24 cellular contexts compared by ENCODE assay signal in genomic region chr15:85988741-85989140, GRCh38.
"Had no signal": no experiment of that assay in that cellular context is flagged by ENCODE, and none has a peak within 500 bp of the region (broad histone marks: within the 10 kb centered on the region; RNA-seq: fewer than 3 reads in every experiment).

No MANE protein-coding gene starts in this region.

- H3K4me1 ChIP-seq: esophagus squamous epithelium, gastroesophageal sphincter, neural progenitor cell, right atrium auricular region, sigmoid colon, stomach had no signal

- DNase-seq: dermis blood vessel endothelial cell; esophagus squamous epithelium; foreskin fibroblast; glutamatergic neuron; immature natural killer cell; kidney; left cardiac atrium; left ventricle myocardium superior; mesenchymal stem cell; midbrain; nucleus accumbens; ovary; sigmoid colon; stimulated activated CD4-positive, alpha-beta T cell treated with anti-CD3 and anti-CD28 coated beads, Interleukin-2, amount 100 ng/mL, for 24 hours; stimulated activated naive CD4-positive, alpha-beta T cell; stomach; substantia nigra; trophoblast cell had no signal

- H3K4me3 ChIP-seq: esophagus squamous epithelium, gastroesophageal sphincter, lung, neural progenitor cell, ovary, right atrium auricular region, sigmoid colon, skin epidermis, stomach, thoracic aorta had no signal

- H3K9me3 ChIP-seq: esophagus squamous epithelium, gastroesophageal sphincter, ovary, right atrium auricular region, sigmoid colon, stomach, thoracic aorta had no signal

- H3K27ac ChIP-seq: esophagus squamous epithelium, gastroesophageal sphincter, neural progenitor cell, ovary, right atrium auricular region, sigmoid colon, skin epidermis, stomach, thoracic aorta had no signal

- H3K36me3 ChIP-seq: esophagus squamous epithelium, gastroesophageal sphincter, neural progenitor cell, ovary, right atrium auricular region, sigmoid colon, stomach, thoracic aorta had no signal

- ATAC-seq: gastroesophageal sphincter, left cardiac atrium, left ventricle myocardium superior had no signal

- H3K27me3 ChIP-seq: esophagus squamous epithelium, gastroesophageal sphincter, neural progenitor cell, ovary, right atrium auricular region, sigmoid colon, stomach had no signal
